Comparison of ENCODE assay signal across 1 cellular context in the genomic region with DNA sequence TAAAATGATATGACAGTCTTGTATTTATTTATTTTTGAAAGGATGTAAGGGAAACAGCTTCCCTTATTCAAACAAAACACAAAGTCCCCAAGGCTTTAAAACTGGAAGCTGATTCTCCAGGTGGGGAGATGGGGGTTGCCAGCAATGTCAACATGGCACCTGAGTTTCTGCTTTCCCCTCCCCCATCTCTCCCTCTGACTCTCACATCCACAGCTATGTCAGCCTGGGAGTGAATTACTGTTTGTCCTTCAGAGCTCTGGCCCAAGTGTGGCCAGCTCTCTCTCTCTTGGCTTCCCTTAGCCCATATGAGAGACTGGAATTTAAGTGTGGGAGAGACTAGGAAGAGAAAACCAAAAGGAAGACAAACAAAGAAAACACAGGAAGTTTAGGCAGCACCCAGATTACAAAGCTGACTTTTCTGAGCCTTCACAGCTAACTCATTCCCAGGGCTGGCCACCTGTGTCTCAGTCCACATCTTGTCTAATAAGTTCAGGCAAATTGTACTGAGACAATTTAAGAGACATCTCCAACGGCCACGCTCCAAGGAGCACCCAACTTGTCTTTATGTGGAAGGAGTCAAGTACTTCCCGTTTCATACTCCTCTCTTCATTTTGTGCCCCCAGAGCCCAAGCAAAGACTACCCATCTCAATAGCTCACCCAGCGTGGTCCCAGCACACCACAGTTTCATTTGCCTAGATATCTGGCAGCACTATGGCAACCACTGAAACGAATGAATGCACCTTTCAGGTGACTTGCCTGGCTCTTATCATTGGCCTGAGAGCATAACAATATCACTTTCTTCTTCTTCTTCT.
TF ChIP-seq lines count a peak whose summit lies in the region.

No MANE protein-coding gene starts in this region.

TF ChIP-seq in IMR-90, 13 proteins besides CTCF, POLR2A, EP300 and RAD21:
- no peak for TF ChIP-seq BHLHE40 (IDR thresholded peaks at IDR 0.05; ENCODE audit: low read depth, low read length)
- TF ChIP-seq SMC3 (IDR thresholded peaks at IDR 0.05; ENCODE audit: low read depth, low read length), result no peak
- no peak for TF ChIP-seq CEBPB (IDR thresholded peaks at IDR 0.05; ENCODE audit: low read depth, low read length)
- TF ChIP-seq NFE2L2 (IDR thresholded peaks at IDR 0.05; ENCODE audit: low read depth, low read length), result no peak
- TF ChIP-seq RCOR1 (IDR thresholded peaks at IDR 0.05; ENCODE audit: insufficient replicate concordance, low read length), result no peak
- TF ChIP-seq MAZ (IDR thresholded peaks at IDR 0.05; ENCODE audit: borderline replicate concordance, low read depth, low read length), result no peak
- TF ChIP-seq CHD1 (IDR thresholded peaks at IDR 0.05; ENCODE audit: low read depth, low read length), result no peak
- TF ChIP-seq, protein P1, sequence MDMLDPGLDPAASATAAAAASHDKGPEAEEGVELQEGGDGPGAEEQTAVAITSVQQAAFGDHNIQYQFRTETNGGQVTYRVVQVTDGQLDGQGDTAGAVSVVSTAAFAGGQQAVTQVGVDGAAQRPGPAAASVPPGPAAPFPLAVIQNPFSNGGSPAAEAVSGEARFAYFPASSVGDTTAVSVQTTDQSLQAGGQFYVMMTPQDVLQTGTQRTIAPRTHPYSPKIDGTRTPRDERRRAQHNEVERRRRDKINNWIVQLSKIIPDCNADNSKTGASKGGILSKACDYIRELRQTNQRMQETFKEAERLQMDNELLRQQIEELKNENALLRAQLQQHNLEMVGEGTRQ (IDR thresholded peaks at IDR 0.05; ENCODE audit: low read depth, low read length), result no peak
- no peak for TF ChIP-seq RFX5 (IDR thresholded peaks at IDR 0.05; ENCODE audit: low read depth, low read length)
- TF ChIP-seq, protein P2, sequence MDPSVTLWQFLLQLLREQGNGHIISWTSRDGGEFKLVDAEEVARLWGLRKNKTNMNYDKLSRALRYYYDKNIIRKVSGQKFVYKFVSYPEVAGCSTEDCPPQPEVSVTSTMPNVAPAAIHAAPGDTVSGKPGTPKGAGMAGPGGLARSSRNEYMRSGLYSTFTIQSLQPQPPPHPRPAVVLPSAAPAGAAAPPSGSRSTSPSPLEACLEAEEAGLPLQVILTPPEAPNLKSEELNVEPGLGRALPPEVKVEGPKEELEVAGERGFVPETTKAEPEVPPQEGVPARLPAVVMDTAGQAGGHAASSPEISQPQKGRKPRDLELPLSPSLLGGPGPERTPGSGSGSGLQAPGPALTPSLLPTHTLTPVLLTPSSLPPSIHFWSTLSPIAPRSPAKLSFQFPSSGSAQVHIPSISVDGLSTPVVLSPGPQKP (IDR thresholded peaks at IDR 0.05; ENCODE audit: borderline replicate concordance, low read depth, low read length), result no peak
- no peak for TF ChIP-seq MAFK (IDR thresholded peaks at IDR 0.05; ENCODE audit: low read depth, low read length)
- no peak for TF ChIP-seq MXI1 (IDR thresholded peaks at IDR 0.05; ENCODE audit: borderline replicate concordance, low read depth, low read length)
- TF ChIP-seq FOS (IDR thresholded peaks at IDR 0.05; ENCODE audit: low read depth, low read length), result no peak
